15 cellular contexts compared by ENCODE assay signal in genomic region chr13:37886879-37887278, GRCh38. TPM values are rescaled to one million over a fixed set of nuclear protein-coding genes. Genes with fewer than 3 reads are reported as not detected.
DNase-seq lines count a peak whose midpoint lies in the region; ATAC-seq and TF ChIP-seq lines count a peak whose summit lies in the region.
"Had no signal": no experiment of that assay in that cellular context is flagged by ENCODE, and none has a peak within 500 bp of the region (broad histone marks: within the 10 kb centered on the region; RNA-seq: fewer than 3 reads in every experiment).

No MANE protein-coding gene starts in this region.

- H3K4me3 ChIP-seq in mesenchymal stem cell (ENCODE audit: insufficient read depth in 1 of 2, low read depth in 1 of 2, low read length in 2 of 2) (no peak overlapping the region), body of pancreas (no peak overlapping the region)
- H3K4me3 ChIP-seq: A549 had no signal

- H3K4me1 ChIP-seq in mesenchymal stem cell (ENCODE audit: control insufficient read depth, insufficient read depth, low read depth, low read length) (no peaks in the 10 kb centered on the region), body of pancreas (no peaks in the 10 kb centered on the region)
- H3K4me1 ChIP-seq: A549, BE2C had no signal

- H3K9me3 Mint-ChIP-seq in endothelial cell (ENCODE audit: unreplicated experiment) (no peaks in the 10 kb centered on the region), HFFc6 (no peaks in the 10 kb centered on the region)

- H2BK5ac ChIP-seq in mesenchymal stem cell (ENCODE audit: low read depth, low read length, poor library complexity, severe bottlenecking): no peak overlapping the region

- H3K27me3 Mint-ChIP-seq in endothelial cell (ENCODE audit: unreplicated experiment): no peaks in the 10 kb centered on the region
- H3K27me3 Mint-ChIP-seq in HFFc6 (ENCODE audit: insufficient read depth): no peaks in the 10 kb centered on the region

- no peak overlapping the region for H2BK15ac ChIP-seq in mesenchymal stem cell (ENCODE audit: low read depth, poor library complexity, severe bottlenecking)

- WGBS in mesenchymal stem cell: 36% methylated on average over 3 of the region's 4 CpGs
- 47% methylated on average over 4 of the region's 4 CpGs for WGBS in body of pancreas, 2 donors

- H3K23ac ChIP-seq in mesenchymal stem cell (ENCODE audit: low read length in 2 of 2): no peak overlapping the region

- no peak overlapping the region for H3K4ac ChIP-seq in mesenchymal stem cell (ENCODE audit: low read depth in 1 of 2, low read length in 2 of 2)

- H3K9ac ChIP-seq in mesenchymal stem cell (ENCODE audit: low read length): no peak overlapping the region

- H3K36me3 Mint-ChIP-seq in endothelial cell (ENCODE audit: low read depth, unreplicated experiment): no peaks in the 10 kb centered on the region
- no peaks in the 10 kb centered on the region for H3K36me3 Mint-ChIP-seq in HFFc6 (ENCODE audit: low read depth)
- H3K36me3 Mint-ChIP-seq: CD4-positive, alpha-beta memory T cell had no signal

- H3K18ac ChIP-seq in mesenchymal stem cell (ENCODE audit: low read depth in 1 of 2, low read length in 2 of 2): no peak overlapping the region

- no peak overlapping the region for H3K14ac ChIP-seq in mesenchymal stem cell (ENCODE audit: low read length in 2 of 2)

- H2BK12ac ChIP-seq in mesenchymal stem cell (ENCODE audit: low read length in 2 of 2): no peak overlapping the region

- H4K91ac ChIP-seq in mesenchymal stem cell (ENCODE audit: low read length): no peak overlapping the region

- no peak for TF ChIP-seq CTCF in endothelial cell (IDR thresholded peaks at IDR 0.05; ENCODE audit: unreplicated experiment)
- no peak for TF ChIP-seq CTCF in HFFc6 (IDR thresholded peaks at IDR 0.05)
- TF ChIP-seq CTCF in body of pancreas (IDR thresholded peaks at IDR 0.05): no peak

- DNase-seq in amniotic epithelial cell (ENCODE audit: low read depth) (peak; percentile 5), endothelial cell (ENCODE audit: low spot score) (no peak), mesenchymal stem cell (peak; percentile 47), hypothalamus (lab: John Stamatoyannopoulos, UW) (no peak), glomerular visceral epithelial cell (ENCODE audit: extremely low spot score) (no peak), HFFc6 (no peak), body of pancreas (no peak)
- DNase-seq: BE2C; CD4-positive, alpha-beta memory T cell; DMS153; DND-41; GDM1 had no signal

- no peaks in the 10 kb centered on the region for H3K36me3 ChIP-seq in mesenchymal stem cell (ENCODE audit: control insufficient read depth in 1 of 2, insufficient read depth in 2 of 2, low read depth in 1 of 2, low read length in 2 of 2)
- no peaks in the 10 kb centered on the region for H3K36me3 ChIP-seq in body of pancreas (replicated peaks in 1 of 2; ENCODE audit: insufficient read depth in 1 of 2, low read depth in 2 of 2)
- H3K36me3 ChIP-seq: BE2C had no signal

- TF ChIP-seq POLR2A in body of pancreas (IDR thresholded peaks at IDR 0.05): no peak

- H2AFZ ChIP-seq in mesenchymal stem cell (ENCODE audit: low read depth, low read length): no peak overlapping the region

- H4K8ac ChIP-seq in mesenchymal stem cell (ENCODE audit: low read length): no peak overlapping the region

- H3K4me1 Mint-ChIP-seq in endothelial cell (ENCODE audit: unreplicated experiment) (peaks cover 5% of the 10 kb centered on the region), HFFc6 (ENCODE audit: low read depth) (peaks cover 32% of the 10 kb centered on the region)
- H3K4me1 Mint-ChIP-seq: CD4-positive, alpha-beta memory T cell had no signal

- intact Hi-C loops in body of pancreas (cut with DNase I): no loop called here

- ATAC-seq in body of pancreas: no peak
- ATAC-seq: A549, HCT116 had no signal

- no peak overlapping the region for H3K4me2 ChIP-seq in mesenchymal stem cell (ENCODE audit: low read length, poor library complexity, severe bottlenecking)
- H3K4me2 ChIP-seq: A549 had no signal

- no peaks in the 10 kb centered on the region for H3K79me1 ChIP-seq in mesenchymal stem cell (replicated peaks; ENCODE audit: low read length, poor library complexity, severe bottlenecking)

- H3K27ac Mint-ChIP-seq in endothelial cell (ENCODE audit: unreplicated experiment): peak overlapping the region; percentile 32
- H3K27ac Mint-ChIP-seq in HFFc6: no peak overlapping the region
- H3K27ac Mint-ChIP-seq: CD4-positive, alpha-beta memory T cell had no signal

- no peaks in the 10 kb centered on the region for H3K9me3 ChIP-seq in mesenchymal stem cell (ENCODE audit: control insufficient read depth, low read length)
- no peaks in the 10 kb centered on the region for H3K9me3 ChIP-seq in body of pancreas
- H3K9me3 ChIP-seq: A549, BE2C had no signal

- H3K27ac ChIP-seq in mesenchymal stem cell (ENCODE audit: low read length, poor library complexity, severe bottlenecking) (no peak overlapping the region), body of pancreas (peak overlapping the region in 1 of 4 donors; percentile 50)
- H3K27ac ChIP-seq: A549, C4-2B had no signal

- H2AK5ac ChIP-seq in mesenchymal stem cell (ENCODE audit: low read length, severe bottlenecking): no peak overlapping the region

- H3K4me3 Mint-ChIP-seq in endothelial cell (ENCODE audit: unreplicated experiment): no peak overlapping the region
- H3K4me3 Mint-ChIP-seq in HFFc6: no peak overlapping the region
- H3K4me3 Mint-ChIP-seq: CD4-positive, alpha-beta memory T cell had no signal

- H3K27me3 ChIP-seq in mesenchymal stem cell (ENCODE audit: control insufficient read depth in 1 of 2, insufficient read depth in 1 of 2, low read length in 2 of 2) (no peaks in the 10 kb centered on the region), body of pancreas (no peaks in the 10 kb centered on the region)
- H3K27me3 ChIP-seq: BE2C had no signal

- no peak overlapping the region for H2BK120ac ChIP-seq in mesenchymal stem cell (ENCODE audit: low read depth, low read length)

RNA-seq across cellular contexts. Expression of gene TRPC4, which starts 17.3 kb away (rescaled TPM):
- 6.5 TPM for total RNA-seq in endothelial cell (ENCODE audit: unreplicated experiment)
- 3.0 TPM for polyA plus RNA-seq in mesenchymal stem cell (2013, experiment 1 of 2)
- 2.7 TPM for polyA plus RNA-seq in mesenchymal stem cell (2013, experiment 2 of 2)
- total RNA-seq in HFFc6 (2021; fragmentation: NEBNext Ultra II Directional; extraction: Animal tissue kit (Norgen Biotek cat#: 25700)): 10 to 100 TPM; 14.3 to 17.5 (median 15.4) TPM
- 1 to 10 TPM in 1 of 2 donors, under 1 TPM in 1; 0.33 to 2.6 TPM for total RNA-seq in body of pancreas
- total RNA-seq: CD4-positive, alpha-beta memory T cell had no signal
- polyA plus RNA-seq: CD4-positive, alpha-beta memory T cell had no signal

Comparison
In these comparisons a context has a peak if more than half of its experiments do, and no peak if none do; other contexts are left out.
1. DNase-seq: peak in amniotic epithelial cell (single experiment) and mesenchymal stem cell (single experiment); none in endothelial cell (single experiment), hypothalamus (0 of 51), glomerular visceral epithelial cell (single experiment), HFFc6 (single experiment) and body of pancreas (0 of 4).